14 cellular contexts compared by ENCODE assay signal in genomic region chr4:26135331-26135730, GRCh38.
DNase-seq lines count a peak whose midpoint lies in the region; ATAC-seq and TF ChIP-seq lines count a peak whose summit lies in the region.
"Had no signal": no experiment of that assay in that cellular context is flagged by ENCODE, and none has a peak within 500 bp of the region (broad histone marks: within the 10 kb centered on the region; RNA-seq: fewer than 3 reads in every experiment).

No MANE protein-coding gene starts in this region.

- no peak for ATAC-seq in HG03432 (IDR thresholded peaks at IDR 0.05; ENCODE audit: unreplicated experiment)

- TF ChIP-seq CTCF in fibroblast of mammary gland (conservative IDR thresholded peaks at IDR 0.05; ENCODE audit: control insufficient read depth, insufficient read depth, low read depth, low read length) (no peak), WERI-Rb-1 (IDR thresholded peaks at IDR 0.05; ENCODE audit: low read depth, low read length) (no peak)

- H3K4me3 ChIP-seq in fibroblast of mammary gland (ENCODE audit: control insufficient read depth, low read depth, low read length) (no peak overlapping the region), WERI-Rb-1 (ENCODE audit: low read depth, low read length) (no peak overlapping the region)

- H3K27me3 ChIP-seq in WERI-Rb-1 (ENCODE audit: insufficient read depth, low read depth, severe bottlenecking): no peaks in the 10 kb centered on the region

- no peaks in the 10 kb centered on the region for H3K36me3 ChIP-seq in WERI-Rb-1

- DNase-seq in HuH-7 (ENCODE audit: low spot score) (peak; percentile 52), NOMO-1 (lab: John Stamatoyannopoulos, UW; ENCODE audit: unreplicated experiment in 2 of 2) (peak; percentile 73 to 75), T1000 (lab: John Stamatoyannopoulos, UW) (peak; percentile 43), fibroblast of mammary gland (ENCODE audit: low read depth) (peak; percentile 49), anterior cingulate cortex (lab: John Stamatoyannopoulos, UW) (no peak), NCI-H2227 treated with DMSO at 0.1 percent for 48 hours (lab: John Stamatoyannopoulos, UW) (no peak), WERI-Rb-1 (no peak)
- DNase-seq: ACHN, AML-193, DMS 273 treated with DMSO at 0.1 percent for 48 hours, NCI-H1092, NCI-H146, NCI-H524 had no signal

- H3K27ac ChIP-seq in WERI-Rb-1: no peak overlapping the region

- peaks cover 3% of the 10 kb centered on the region for H3K9me3 ChIP-seq in WERI-Rb-1 (ENCODE audit: severe bottlenecking)

Comparison
In these comparisons a context has a peak if more than half of its experiments do, and no peak if none do; other contexts are left out.
1. DNase-seq: peak in HuH-7 (single experiment), NOMO-1 (2 of 2), T1000 (single experiment) and fibroblast of mammary gland (single experiment); none in anterior cingulate cortex (0 of 58), NCI-H2227 treated with DMSO at 0.1 percent for 48 hours (single experiment) and WERI-Rb-1 (single experiment).